1 cellular context compared by ENCODE assay signal in the genomic region with DNA sequence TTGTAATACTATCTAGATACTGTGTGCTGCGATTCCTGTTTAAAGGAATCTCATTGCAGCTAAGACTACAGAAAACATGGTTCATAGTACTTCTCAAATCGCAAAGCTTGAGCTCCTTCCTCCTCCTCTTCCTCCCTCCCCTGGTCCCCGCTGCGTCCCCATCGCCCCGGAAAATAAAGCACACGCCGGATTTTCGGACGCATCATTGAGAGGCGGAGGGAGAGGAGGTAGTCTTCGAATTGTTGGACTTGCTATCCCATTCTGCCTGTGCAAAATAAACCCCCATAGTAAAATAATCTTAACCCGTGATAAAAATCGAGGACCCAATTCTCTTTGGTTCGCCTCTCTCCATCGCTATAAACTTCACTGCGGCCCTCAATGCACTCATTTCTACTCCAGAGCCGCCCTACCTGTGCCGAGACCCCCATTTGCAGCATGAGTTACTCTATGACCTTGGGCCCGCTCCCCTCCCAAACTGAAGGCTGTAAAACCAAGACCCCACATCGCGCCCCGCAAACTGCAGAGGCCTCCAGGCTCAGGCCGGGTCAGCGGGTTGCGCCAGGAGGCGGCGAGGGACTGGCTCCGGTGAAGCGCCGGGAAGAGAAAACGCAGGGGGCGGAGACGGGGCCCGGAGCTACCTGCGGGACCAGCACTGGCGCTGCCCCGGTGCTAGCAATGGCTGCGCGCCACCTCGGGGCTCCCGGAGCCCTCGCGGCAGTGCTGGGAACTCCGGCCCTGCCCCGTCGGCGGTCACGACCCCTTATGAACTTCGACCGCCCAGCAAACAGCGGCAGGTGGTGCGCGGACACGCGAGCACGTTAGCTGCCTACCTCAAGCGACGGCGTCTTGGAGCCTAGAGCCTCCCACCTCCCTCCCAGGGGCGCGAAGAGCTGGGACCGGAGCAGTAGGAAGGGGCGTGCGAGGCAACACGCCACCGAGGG.
TF ChIP-seq lines count a peak whose summit lies in the region.

No MANE protein-coding gene starts in this region.

TF ChIP-seq in IMR-90, 13 proteins besides CTCF, POLR2A, EP300 and RAD21:
- TF ChIP-seq MAZ (IDR thresholded peaks at IDR 0.05; ENCODE audit: borderline replicate concordance, low read depth, low read length) (no peak), RCOR1 (IDR thresholded peaks at IDR 0.05; ENCODE audit: insufficient replicate concordance, low read length) (no peak), NFE2L2 (IDR thresholded peaks at IDR 0.05; ENCODE audit: low read depth, low read length) (no peak), SMC3 (IDR thresholded peaks at IDR 0.05; ENCODE audit: low read depth, low read length) (no peak), MXI1 (IDR thresholded peaks at IDR 0.05; ENCODE audit: borderline replicate concordance, low read depth, low read length) (0 out of 2 replicates have a peak, but pooled peaks have one; percentile 27)
- TF ChIP-seq, protein P1, sequence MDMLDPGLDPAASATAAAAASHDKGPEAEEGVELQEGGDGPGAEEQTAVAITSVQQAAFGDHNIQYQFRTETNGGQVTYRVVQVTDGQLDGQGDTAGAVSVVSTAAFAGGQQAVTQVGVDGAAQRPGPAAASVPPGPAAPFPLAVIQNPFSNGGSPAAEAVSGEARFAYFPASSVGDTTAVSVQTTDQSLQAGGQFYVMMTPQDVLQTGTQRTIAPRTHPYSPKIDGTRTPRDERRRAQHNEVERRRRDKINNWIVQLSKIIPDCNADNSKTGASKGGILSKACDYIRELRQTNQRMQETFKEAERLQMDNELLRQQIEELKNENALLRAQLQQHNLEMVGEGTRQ (IDR thresholded peaks at IDR 0.05; ENCODE audit: low read depth, low read length), result no peak
- TF ChIP-seq, protein P2, sequence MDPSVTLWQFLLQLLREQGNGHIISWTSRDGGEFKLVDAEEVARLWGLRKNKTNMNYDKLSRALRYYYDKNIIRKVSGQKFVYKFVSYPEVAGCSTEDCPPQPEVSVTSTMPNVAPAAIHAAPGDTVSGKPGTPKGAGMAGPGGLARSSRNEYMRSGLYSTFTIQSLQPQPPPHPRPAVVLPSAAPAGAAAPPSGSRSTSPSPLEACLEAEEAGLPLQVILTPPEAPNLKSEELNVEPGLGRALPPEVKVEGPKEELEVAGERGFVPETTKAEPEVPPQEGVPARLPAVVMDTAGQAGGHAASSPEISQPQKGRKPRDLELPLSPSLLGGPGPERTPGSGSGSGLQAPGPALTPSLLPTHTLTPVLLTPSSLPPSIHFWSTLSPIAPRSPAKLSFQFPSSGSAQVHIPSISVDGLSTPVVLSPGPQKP (IDR thresholded peaks at IDR 0.05; ENCODE audit: borderline replicate concordance, low read depth, low read length), result no peak
